In the genomic region with DNA sequence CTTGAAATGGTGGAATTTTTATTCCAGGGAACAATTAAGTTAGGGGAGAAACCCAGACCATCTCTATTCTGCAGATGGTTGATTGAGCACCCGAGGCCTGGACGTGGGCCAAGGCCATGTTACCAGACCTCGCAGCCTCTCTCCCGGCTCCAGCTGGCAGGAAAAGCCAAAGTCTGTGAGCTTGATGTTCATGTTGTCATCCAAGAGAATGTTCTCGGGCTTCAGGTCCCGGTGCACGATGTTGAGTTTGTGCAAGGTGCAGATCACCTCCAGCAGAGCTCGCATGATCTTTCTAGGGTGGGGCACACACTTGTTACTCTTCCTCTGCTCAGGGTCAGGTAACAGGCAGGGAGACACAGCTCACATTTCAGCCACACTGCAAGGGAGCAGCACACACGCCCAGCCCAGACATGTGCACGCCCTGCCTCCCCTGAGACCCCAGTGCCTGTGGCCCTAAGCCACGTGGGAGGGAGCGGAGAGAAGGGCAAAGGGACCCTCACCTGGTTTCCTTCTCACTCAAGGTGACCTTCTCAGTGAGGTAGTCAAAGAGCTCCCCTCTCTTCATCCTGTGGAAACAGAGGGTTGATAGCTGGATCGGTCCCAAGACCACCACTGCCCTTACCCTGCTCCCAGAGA, we compare ENCODE assay signal across 9 cellular contexts. TPM values are rescaled to one million over a fixed set of nuclear protein-coding genes. Genes with fewer than 3 reads are reported as not detected.
DNase-seq lines count a peak whose midpoint lies in the region; ATAC-seq and TF ChIP-seq lines count a peak whose summit lies in the region.
"Had no signal": no experiment of that assay in that cellular context is flagged by ENCODE, and none has a peak within 500 bp of the region (broad histone marks: within the 10 kb centered on the region; RNA-seq: fewer than 3 reads in every experiment).

No MANE protein-coding gene starts in this region.

- peaks cover 14% of the 10 kb centered on the region for H3K36me3 Mint-ChIP-seq in T-helper 2 cell treated with Interferon-gamma antibody and Interleukin-4, amounts not matched to agents 5 μg/mL and 100 μg/mL, for 36 hours (ENCODE audit: low read depth)

- peak; percentile 16; the same call in 2 of the 3 replicates for ATAC-seq in RWPE2 (ENCODE audit: low read depth)
- ATAC-seq in left cardiac atrium = peak in 1 of 2 donors; percentile 27
- ATAC-seq: activated T-helper 17 cell treated with anti-CD3 and anti-CD28 coated beads, Interleukin-2, amount 50 U/mL, for 72 hours had no signal

- peak; percentile 81 for DNase-seq in NCI-H1092 (lab: John Stamatoyannopoulos, UW)
- DNase-seq in RWPE2 (ENCODE audit: low spot score) = no peak
- DNase-seq in left cardiac atrium = peak; percentile 53
- DNase-seq in sigmoid colon = peak; percentile 79
- no peak for DNase-seq in inferior parietal cortex (ENCODE audit: extremely low spot score)
- no peak for DNase-seq in T-helper 2 cell treated with Interferon-gamma antibody and Interleukin-4, amounts not matched to agents 5 μg/mL and 100 μg/mL, for 36 hours (ENCODE audit: low spot score)
- no peak for DNase-seq in AG20443 (ENCODE audit: low spot score)
- no peak for DNase-seq in esophagus squamous epithelium (lab: John Stamatoyannopoulos, UW)

- H3K9me3 ChIP-seq in RWPE2 (ENCODE audit: severe bottlenecking) (no peaks in the 10 kb centered on the region), sigmoid colon (no peaks in the 10 kb centered on the region), esophagus squamous epithelium (no peaks in the 10 kb centered on the region)

- H3K27me3 ChIP-seq in RWPE2 (ENCODE audit: insufficient read depth, poor library complexity, severe bottlenecking) = no peaks in the 10 kb centered on the region
- H3K27me3 ChIP-seq in sigmoid colon = no peaks in the 10 kb centered on the region
- no peaks in the 10 kb centered on the region for H3K27me3 ChIP-seq in esophagus squamous epithelium

- no peak for TF ChIP-seq POLR2A in sigmoid colon (IDR thresholded peaks at IDR 0.05)
- TF ChIP-seq POLR2A in esophagus squamous epithelium (IDR thresholded peaks at IDR 0.05) = no peak

- H3K27ac ChIP-seq in RWPE2 (ENCODE audit: poor library complexity, severe bottlenecking) = no peak overlapping the region
- H3K27ac ChIP-seq in sigmoid colon = peak overlapping the region in 3 of 4 donors; percentile 42 to 61 (median 44)
- H3K27ac ChIP-seq in esophagus squamous epithelium = peak overlapping the region in 1 of 4 donors; percentile 21

- TF ChIP-seq CTCF in RWPE2 (IDR thresholded peaks at IDR 0.05; ENCODE audit: poor library complexity, severe bottlenecking) = no peak
- no peak for TF ChIP-seq CTCF in sigmoid colon (IDR thresholded peaks at IDR 0.05)
- no peak for TF ChIP-seq CTCF in esophagus squamous epithelium (IDR thresholded peaks at IDR 0.05)

- intact Hi-C loops in left cardiac atrium (cut with DNase I) = no loop called here
- intact Hi-C loops in sigmoid colon (cut with DNase I) = no loop called here
- intact Hi-C loops in esophagus squamous epithelium (cut with DNase I) = no loop called here

- WGBS in sigmoid colon, 2 donors = 51 to 70% methylated on average over 13 of the region's 13 CpGs
- 46 to 58% methylated on average over 7 to 9 of the region's 13 CpGs for WGBS in esophagus squamous epithelium, 2 donors

- no peak overlapping the region for H3K27ac Mint-ChIP-seq in T-helper 2 cell treated with Interferon-gamma antibody and Interleukin-4, amounts not matched to agents 5 μg/mL and 100 μg/mL, for 36 hours
- H3K27ac Mint-ChIP-seq: activated T-helper 17 cell treated with anti-CD3 and anti-CD28 coated beads, Interleukin-2, amount 50 U/mL, for 72 hours had no signal

- H3K4me1 ChIP-seq in RWPE2 (ENCODE audit: insufficient read depth, poor library complexity, severe bottlenecking) (no peaks in the 10 kb centered on the region), sigmoid colon (peaks cover 0 to 36% (median 33%) of the 10 kb centered on the region in 4 donors), esophagus squamous epithelium (peaks cover 6 to 24% (median 13%) of the 10 kb centered on the region in 3 donors)

- H3K4me1 Mint-ChIP-seq in T-helper 2 cell treated with Interferon-gamma antibody and Interleukin-4, amounts not matched to agents 5 μg/mL and 100 μg/mL, for 36 hours (ENCODE audit: low read depth) = no peaks in the 10 kb centered on the region
- H3K4me1 Mint-ChIP-seq: activated T-helper 17 cell treated with anti-CD3 and anti-CD28 coated beads, Interleukin-2, amount 50 U/mL, for 72 hours had no signal

- no peak overlapping the region for H3K4me3 Mint-ChIP-seq in T-helper 2 cell treated with Interferon-gamma antibody and Interleukin-4, amounts not matched to agents 5 μg/mL and 100 μg/mL, for 36 hours
- H3K4me3 Mint-ChIP-seq: activated T-helper 17 cell treated with anti-CD3 and anti-CD28 coated beads, Interleukin-2, amount 50 U/mL, for 72 hours had no signal

- H3K4me3 ChIP-seq in RWPE2 (ENCODE audit: severe bottlenecking) (no peak overlapping the region), sigmoid colon (no peak overlapping the region), esophagus squamous epithelium (no peak overlapping the region)

- no peaks in the 10 kb centered on the region for H3K27me3 Mint-ChIP-seq in T-helper 2 cell treated with Interferon-gamma antibody and Interleukin-4, amounts not matched to agents 5 μg/mL and 100 μg/mL, for 36 hours (ENCODE audit: low read depth)
- H3K27me3 Mint-ChIP-seq: activated T-helper 17 cell treated with anti-CD3 and anti-CD28 coated beads, Interleukin-2, amount 50 U/mL, for 72 hours had no signal

- H3K36me3 ChIP-seq in RWPE2 (ENCODE audit: low read depth) (peaks cover 13% of the 10 kb centered on the region), sigmoid colon (peaks cover 0 to 49% (median 7%) of the 10 kb centered on the region in 4 donors), esophagus squamous epithelium (peaks cover 0 to 69% (median 3%) of the 10 kb centered on the region in 3 donors)

- H3K9me3 Mint-ChIP-seq in T-helper 2 cell treated with Interferon-gamma antibody and Interleukin-4, amounts not matched to agents 5 μg/mL and 100 μg/mL, for 36 hours = no peaks in the 10 kb centered on the region
- H3K9me3 Mint-ChIP-seq: activated T-helper 17 cell treated with anti-CD3 and anti-CD28 coated beads, Interleukin-2, amount 50 U/mL, for 72 hours had no signal

- no peak for TF ChIP-seq EP300 in sigmoid colon (IDR thresholded peaks at IDR 0.05)

RNA-seq across cellular contexts. Expression of a gene that starts 9.5 kb away (rescaled TPM):
- total RNA-seq in left cardiac atrium = 10 to 100 TPM; 21.9 to 25.3 TPM
- total RNA-seq in sigmoid colon = 10 to 100 TPM in 1 of 4 donors, 1 to 10 TPM in 3; 3.2 to 18.7 (median 5.6) TPM
- 1 to 10 TPM in 1 of 3 donors, under 1 TPM in 1, not detected in 1; 0.60 to 3.8 TPM for polyA plus RNA-seq in sigmoid colon
- 1 to 10 TPM in 1 of 4 donors, under 1 TPM in 2, not detected in 1; 0.31 to 2.7 (median 0.57) TPM for total RNA-seq in esophagus squamous epithelium

RNA-seq across cellular contexts. Expression of a gene that starts 19.2 kb away (rescaled TPM):
- total RNA-seq in left cardiac atrium = 10 to 100 TPM; 50.6 to 52.5 TPM
- 100 to 1,000 TPM in 2 of 4 donors, 10 to 100 TPM in 2; 87.5 to 107 (median 96.3) TPM for total RNA-seq in sigmoid colon
- 10 to 100 TPM; 24.6 to 93.4 (median 38.8) TPM for polyA plus RNA-seq in sigmoid colon
- 10 to 100 TPM; 50.3 to 88.1 (median 69.9) TPM for total RNA-seq in esophagus squamous epithelium

RNA-seq across cellular contexts. Expression of a gene that starts 23.0 kb away (rescaled TPM):
- total RNA-seq in left cardiac atrium = 100 to 1,000 TPM; 430 to 503 TPM
- total RNA-seq in sigmoid colon = 100 to 1,000 TPM; 315 to 508 (median 451) TPM
- 100 to 1,000 TPM; 636 to 769 (median 665) TPM for polyA plus RNA-seq in sigmoid colon
- total RNA-seq in esophagus squamous epithelium = 100 to 1,000 TPM; 296 to 475 (median 347) TPM

RNA-seq across cellular contexts. Expression of a gene that starts 31.7 kb away (rescaled TPM):
- total RNA-seq in left cardiac atrium (10 to 100 TPM; 61.9 to 74.9 TPM), sigmoid colon (10 to 100 TPM; 67.0 to 93.1 (median 88.5) TPM), esophagus squamous epithelium (100 to 1,000 TPM in 3 of 4 donors, 10 to 100 TPM in 1; 60.6 to 163 (median 133) TPM)
- 100 to 1,000 TPM in 1 of 3 donors, 10 to 100 TPM in 2; 52.9 to 114 (median 72.4) TPM for polyA plus RNA-seq in sigmoid colon

RNA-seq across cellular contexts. Expression of a gene that starts 32.0 kb away (rescaled TPM):
- 10 to 100 TPM in 1 of 2 donors, 1 to 10 TPM in 1; 7.5 to 13.3 TPM for total RNA-seq in left cardiac atrium
- total RNA-seq in sigmoid colon = 10 to 100 TPM in 2 of 4 donors, 1 to 10 TPM in 2; 7.2 to 18.8 (median 9.9) TPM
- polyA plus RNA-seq in sigmoid colon = 10 to 100 TPM in 1 of 3 donors, 1 to 10 TPM in 2; 7.2 to 15.1 (median 7.2) TPM
- 10 to 100 TPM; 13.9 to 46.7 (median 27.9) TPM for total RNA-seq in esophagus squamous epithelium

Comparison
In these comparisons a context has a peak if more than half of its experiments do, and no peak if none do; other contexts are left out.
1. DNase-seq: peak in NCI-H1092 (single experiment), left cardiac atrium (single experiment) and sigmoid colon (single experiment); none in RWPE2 (single experiment), inferior parietal cortex (single experiment), T-helper 2 cell treated with Interferon-gamma antibody and Interleukin-4, amounts not matched to agents 5 μg/mL and 100 μg/mL, for 36 hours (single experiment), AG20443 (single experiment) and esophagus squamous epithelium (single experiment).